Comparison of ENCODE assay signal across 8 cellular contexts in the genomic region with DNA sequence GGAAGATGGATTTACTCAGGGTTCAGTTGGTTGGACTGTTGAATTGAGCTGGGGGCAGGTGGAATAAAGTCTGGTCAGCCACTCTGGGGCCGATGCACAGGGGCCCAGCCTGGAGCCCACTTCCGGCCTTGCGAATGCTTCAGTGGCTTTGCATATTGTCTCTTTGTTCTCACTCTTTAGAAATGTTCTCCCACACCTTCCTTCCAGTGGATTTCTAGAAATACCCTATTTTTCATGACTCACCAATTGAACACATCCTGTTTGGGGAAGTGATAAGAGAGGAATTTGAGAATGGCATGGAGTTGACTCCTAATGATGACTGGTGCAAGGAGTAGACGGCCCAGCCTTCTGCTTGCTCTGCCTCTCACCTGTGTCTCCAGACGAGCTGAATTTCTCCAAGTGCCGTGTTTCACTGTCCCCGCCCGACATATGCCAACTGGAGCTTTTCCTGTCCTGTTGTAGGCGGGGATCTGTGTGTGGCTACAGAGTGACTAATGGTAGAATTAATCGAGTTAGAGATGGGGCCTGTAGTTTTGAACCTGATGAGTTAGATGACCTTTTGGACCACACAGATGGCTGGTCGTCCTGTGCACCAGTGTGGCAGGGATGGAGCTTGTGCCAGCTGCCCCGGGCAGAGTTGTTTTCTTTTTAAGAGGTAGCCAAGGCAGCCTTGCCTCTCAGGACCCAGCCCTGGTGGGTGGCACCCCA. TPM values are rescaled to one million over a fixed set of nuclear protein-coding genes. Genes with fewer than 3 reads are reported as not detected.
DNase-seq lines count a peak whose midpoint lies in the region; ATAC-seq and TF ChIP-seq lines count a peak whose summit lies in the region.

No MANE protein-coding gene starts in this region.

- H3K4me1 ChIP-seq in left lung = peaks cover 44 to 87% of the 10 kb centered on the region in 2 donors

- in situ Hi-C loops in brain microvascular endothelial cell (cut with HindIII; ENCODE audit: low pct_ligation_motif_present, low sequenced_read_pairs) = no loop called here

- H3K4me3 Mint-ChIP-seq in type B pancreatic cell = peak overlapping the region; percentile 74

- TF ChIP-seq CTCF in brain microvascular endothelial cell (IDR thresholded peaks at IDR 0.05; ENCODE audit: low read depth, low read length, missing control alignments) (no peak), left lung (IDR thresholded peaks at IDR 0.05) (no peak), type B pancreatic cell (conservative IDR thresholded peaks at IDR 0.05) (no peak)

- DNase-seq in LHCN-M2 (ENCODE audit: low read depth) (peak; percentile 96), brain microvascular endothelial cell (peak; percentile 90), left lung (peak in 1 of 2 donors; percentile 39), type B pancreatic cell (ENCODE audit: extremely low spot score, unreplicated experiment) (no peak), mucosa of gallbladder (ENCODE audit: low spot score) (no peak), HUDEP-2 (lab: John Stamatoyannopoulos, UW; ENCODE audit: unreplicated experiment in 76 of 76) (no peak), activated gamma-delta T cell (lab: John Stamatoyannopoulos, UW) (no peak)
- DNase-seq in activated CD4-positive, CD25-positive, alpha-beta regulatory T cell treated with anti-CD3 and anti-CD28 coated beads, Interleukin-2, amount 50 U/mL, for 72 hours = no peak

- H3K36me3 Mint-ChIP-seq in type B pancreatic cell = no peaks in the 10 kb centered on the region

- H3K36me3 ChIP-seq in brain microvascular endothelial cell (replicated peaks) (no peaks in the 10 kb centered on the region), left lung (no peaks in the 10 kb centered on the region)

- H3K27ac Mint-ChIP-seq in type B pancreatic cell = peak overlapping the region; percentile 92

- peak; percentile 73 for ATAC-seq in left lung

- peak overlapping the region; percentile 95 for H3K27ac ChIP-seq in brain microvascular endothelial cell
- peak overlapping the region; percentile 45 to 77 for H3K27ac ChIP-seq in left lung

- no peaks in the 10 kb centered on the region for H3K9me3 ChIP-seq in left lung

- H3K4me3 ChIP-seq in brain microvascular endothelial cell (ENCODE audit: low read depth, low read length) (peak overlapping the region; percentile 9), left lung (no peak overlapping the region)

- H3K27me3 Mint-ChIP-seq in type B pancreatic cell = no peaks in the 10 kb centered on the region

- intact Hi-C loops in left lung (cut with DNase I) = no loop called here

- H3K9me3 Mint-ChIP-seq in type B pancreatic cell = no peaks in the 10 kb centered on the region

- H3K4me1 Mint-ChIP-seq in type B pancreatic cell (ENCODE audit: unreplicated experiment) = peaks cover 81% of the 10 kb centered on the region

- no peaks in the 10 kb centered on the region for H3K27me3 ChIP-seq in brain microvascular endothelial cell (replicated peaks)
- peaks cover 0 to 5% of the 10 kb centered on the region in 2 donors for H3K27me3 ChIP-seq in left lung

RNA-seq across cellular contexts. Expression of a gene that starts 28.2 kb away (rescaled TPM):
- 66.1 and 81.7 TPM in 2 replicates for total RNA-seq in LHCN-M2 (2014; rRNA removed)
- 39.5 TPM for polyA plus RNA-seq in LHCN-M2 (2012)
- 10 to 100 TPM; 21.1 to 27.3 TPM for total RNA-seq in left lung
- total RNA-seq in type B pancreatic cell (ENCODE audit: low replicate concordance) = 45.6 and 49.6 TPM in 2 replicates
- 44.3 TPM for total RNA-seq in mucosa of gallbladder

Comparison
In these comparisons a context has a peak if more than half of its experiments do, and no peak if none do; other contexts are left out.
1. DNase-seq: peak in LHCN-M2 (single experiment) and brain microvascular endothelial cell (single experiment); none in type B pancreatic cell (single experiment), mucosa of gallbladder (single experiment), HUDEP-2 (0 of 76), activated CD4-positive, CD25-positive, alpha-beta regulatory T cell treated with anti-CD3 and anti-CD28 coated beads, Interleukin-2, amount 50 U/mL, for 72 hours (single experiment) and activated gamma-delta T cell (single experiment).